In the genomic region with DNA sequence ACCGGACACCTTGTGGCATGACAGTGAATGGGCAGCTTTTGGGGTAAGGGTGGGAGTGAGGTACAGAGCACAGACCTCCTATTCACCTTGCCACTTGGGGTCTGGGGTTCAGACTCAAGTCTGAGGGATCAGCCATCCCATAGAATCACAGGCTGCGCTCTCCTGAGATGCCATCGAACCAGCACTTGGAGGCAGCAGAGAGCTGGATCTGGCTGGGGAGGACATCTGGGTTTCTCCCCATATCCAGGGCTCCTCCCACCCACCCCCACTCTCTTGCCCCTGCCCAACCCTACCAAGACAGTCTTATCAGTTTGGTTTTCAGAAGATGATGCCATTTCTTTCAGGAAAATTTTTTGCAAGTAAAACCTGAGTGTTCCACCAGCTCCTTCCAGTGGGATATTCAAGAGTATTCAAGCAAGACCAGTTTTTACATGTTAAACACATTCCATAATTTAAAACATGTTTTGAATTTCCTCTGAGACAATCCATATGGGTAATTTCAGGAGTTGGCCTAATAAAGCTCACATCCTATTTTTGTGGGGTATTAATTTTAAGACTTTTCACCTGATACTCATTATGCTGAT, we compare ENCODE assay signal across 10 cellular contexts. TPM values are rescaled to one million over a fixed set of nuclear protein-coding genes. Genes with fewer than 3 reads are reported as not detected.
DNase-seq lines count a peak whose midpoint lies in the region; ATAC-seq and TF ChIP-seq lines count a peak whose summit lies in the region.
"Had no signal": no experiment of that assay in that cellular context is flagged by ENCODE, and none has a peak within 500 bp of the region (broad histone marks: within the 10 kb centered on the region; RNA-seq: fewer than 3 reads in every experiment).

No MANE protein-coding gene starts in this region.

- TF ChIP-seq CTCF in RWPE1 (conservative IDR thresholded peaks at IDR 0.05; ENCODE audit: low read depth) (peak; percentile 60), chondrocyte (IDR thresholded peaks at IDR 0.05) (peak; percentile 87), left lung (IDR thresholded peaks at IDR 0.05) (peak; percentile 56 to 67)

- no peaks in the 10 kb centered on the region for H3K4me1 Mint-ChIP-seq in chondrocyte (ENCODE audit: low read depth)
- H3K4me1 Mint-ChIP-seq: central memory CD8-positive, alpha-beta T cell had no signal

- H3K4me3 Mint-ChIP-seq in chondrocyte (ENCODE audit: unreplicated experiment), result no peak overlapping the region
- H3K4me3 Mint-ChIP-seq: CD4-positive, CD25-positive, alpha-beta regulatory T cell; central memory CD8-positive, alpha-beta T cell had no signal

- peaks cover 1% of the 10 kb centered on the region for H3K27me3 Mint-ChIP-seq in chondrocyte (ENCODE audit: low read depth)
- H3K27me3 Mint-ChIP-seq: central memory CD8-positive, alpha-beta T cell had no signal

- no peaks in the 10 kb centered on the region for H3K9me3 ChIP-seq in left lung

- POLR2A ChIA-PET in RWPE1 (lab: Yijun Ruan, JAX; ENCODE audit: low non-redundant PET), result no interaction called here

- no peaks in the 10 kb centered on the region for H3K36me3 ChIP-seq in left lung

- H3K9me3 Mint-ChIP-seq in chondrocyte (ENCODE audit: low read depth), result peaks cover 3% of the 10 kb centered on the region
- H3K9me3 Mint-ChIP-seq: CD4-positive, CD25-positive, alpha-beta regulatory T cell; central memory CD8-positive, alpha-beta T cell had no signal

- no peak overlapping the region for H3K27ac Mint-ChIP-seq in chondrocyte (ENCODE audit: unreplicated experiment)
- H3K27ac Mint-ChIP-seq: CD4-positive, CD25-positive, alpha-beta regulatory T cell had no signal

- CTCF ChIA-PET in RWPE1 (lab: Yijun Ruan, JAX), result interaction anchor here (0.6 to 2.6 kb wide), 13 partner anchors 9 to 160 kb away, joined by 3 to 35 read pairs (median 4); no protein-coding TSS in a partner anchor

- no peaks in the 10 kb centered on the region for H3K4me1 ChIP-seq in left lung

- H3K27ac ChIP-seq in RWPE1 (no peak overlapping the region), left lung (no peak overlapping the region)

- no peaks in the 10 kb centered on the region for H3K36me3 Mint-ChIP-seq in chondrocyte (ENCODE audit: low read depth)
- H3K36me3 Mint-ChIP-seq: CD4-positive, CD25-positive, alpha-beta regulatory T cell had no signal

- intact Hi-C loops in left lung (cut with DNase I), result no loop called here

- DNase-seq in NCI-H2081 (lab: John Stamatoyannopoulos, UW), result peak; percentile 47 to 56
- DNase-seq in NCI-H2081 treated with DMSO at 0.1 percent for 48 hours (lab: John Stamatoyannopoulos, UW), result no peak
- peak; percentile 17 for DNase-seq in HT1080 (ENCODE audit: low read depth)
- DNase-seq in RWPE1 (ENCODE audit: low spot score), result peak; percentile 68
- peak; percentile 32 for DNase-seq in chondrocyte (ENCODE audit: low spot score)
- DNase-seq in left lung, result peak; percentile 24 to 44
- peak; percentile 43 for DNase-seq in stromal cell of bone marrow (ENCODE audit: low read depth)
- DNase-seq in NCI-H1105 (lab: John Stamatoyannopoulos, UW), result no peak

- peak; percentile 93 for ATAC-seq in left lung

- no peaks in the 10 kb centered on the region for H3K27me3 ChIP-seq in left lung

- no peak overlapping the region for H3K4me3 ChIP-seq in left lung

RNA-seq across cellular contexts. Expression of a gene that starts 29.2 kb away (rescaled TPM):
- total RNA-seq in HT1080 (2014; rRNA removed; shearing (Covaris generic)), result not detected in 2 replicates
- polyA plus RNA-seq in HT1080 (2015; cell fraction: cytosol; rRNA removed), result not detected in 2 replicates
- polyA plus RNA-seq in HT1080 (2015; cell fraction: nucleus; rRNA removed), result not detected in 2 replicates
- total RNA-seq in chondrocyte, result not detected in 3 replicates
- not detected for total RNA-seq in left lung
- total RNA-seq: CD4-positive, CD25-positive, alpha-beta regulatory T cell had no signal
- polyA plus RNA-seq: CD4-positive, CD25-positive, alpha-beta regulatory T cell had no signal

RNA-seq across cellular contexts. Expression of a gene that starts 33.2 kb away (rescaled TPM):
- not detected in 2 replicates for total RNA-seq in HT1080 (2014; rRNA removed; shearing (Covaris generic))
- not detected in 2 replicates for polyA plus RNA-seq in HT1080 (2015; cell fraction: cytosol; rRNA removed)
- polyA plus RNA-seq in HT1080 (2015; cell fraction: nucleus; rRNA removed), result not detected in 2 replicates
- total RNA-seq in chondrocyte (0.10 TPM in 1 of 3 replicates, not detected in the others), left lung (1 to 10 TPM in 1 of 2 donors, under 1 TPM in 1; 0.96 to 1.1 TPM)

Comparison
In these comparisons a context has a peak if more than half of its experiments do, and no peak if none do; other contexts are left out.
1. DNase-seq: peak in NCI-H2081 (2 of 2), HT1080 (single experiment), RWPE1 (single experiment), chondrocyte (single experiment), left lung (2 of 2) and stromal cell of bone marrow (single experiment); none in NCI-H2081 treated with DMSO at 0.1 percent for 48 hours (single experiment) and NCI-H1105 (single experiment).
2. Peak in every context shown above with its lines, with median percentiles within 50 percentile points of each other: CTCF ChIP-seq.